ENCODE assay signal across 20 cellular contexts in genomic region chr6:38387994-38388393, GRCh38.
DNase-seq lines count a peak whose midpoint lies in the region; ATAC-seq, FAIRE-seq and TF ChIP-seq lines count a peak whose summit lies in the region.
"Had no signal": no experiment of that assay in that cellular context is flagged by ENCODE, and none has a peak within 500 bp of the region (broad histone marks: within the 10 kb centered on the region; RNA-seq: fewer than 3 reads in every experiment).

No MANE protein-coding gene starts in this region.

- no peak overlapping the region for H3K27ac ChIP-seq in upper lobe of right lung
- H3K27ac ChIP-seq: cardiac muscle cell had no signal

- intact Hi-C loops in upper lobe of right lung (cut with DNase I), result no loop called here

- peak; percentile 99 for FAIRE-seq in endometrium (lab: Jason Lieb, UNC)
- FAIRE-seq: frontal cortex had no signal

- H3K9me3 Mint-ChIP-seq in HFFc6, result no peaks in the 10 kb centered on the region
- H3K9me3 Mint-ChIP-seq: activated naive CD4-positive, alpha-beta T cell treated with anti-CD3 and anti-CD28 coated beads for 36 hours; natural killer cell treated with Interleukin-12 subunit alpha and Interleukin-12 subunit beta and Interleukin-15 and Interleukin-18, amount 100 ng/mL, for 72 hours had no signal

- H3K4me1 ChIP-seq in upper lobe of right lung, result no peaks in the 10 kb centered on the region

- no peaks in the 10 kb centered on the region for H3K27me3 ChIP-seq in upper lobe of right lung
- H3K27me3 ChIP-seq: cardiac muscle cell had no signal

- H3K9me3 ChIP-seq in upper lobe of right lung, result no peaks in the 10 kb centered on the region

- no peaks in the 10 kb centered on the region for H3K27me3 Mint-ChIP-seq in HFFc6 (ENCODE audit: insufficient read depth)
- H3K27me3 Mint-ChIP-seq: natural killer cell treated with Interleukin-12 subunit alpha and Interleukin-12 subunit beta and Interleukin-15 and Interleukin-18, amount 100 ng/mL, for 72 hours had no signal

- H3K4me1 Mint-ChIP-seq in HFFc6 (ENCODE audit: low read depth), result peaks cover 44% of the 10 kb centered on the region

- no peak overlapping the region for H3K4me3 Mint-ChIP-seq in HFFc6
- H3K4me3 Mint-ChIP-seq: activated naive CD4-positive, alpha-beta T cell treated with anti-CD3 and anti-CD28 coated beads for 36 hours; natural killer cell treated with Interleukin-12 subunit alpha and Interleukin-12 subunit beta and Interleukin-15 and Interleukin-18, amount 100 ng/mL, for 72 hours had no signal

- no peak for TF ChIP-seq CTCF in AG09319 (IDR thresholded peaks at IDR 0.05; ENCODE audit: low read depth, low read length)
- no peak for TF ChIP-seq CTCF in HFFc6 (IDR thresholded peaks at IDR 0.05)
- TF ChIP-seq CTCF in upper lobe of right lung (IDR thresholded peaks at IDR 0.05), result no peak

- DNase-seq in AG09319 (ENCODE audit: extremely low read depth, low read depth) (peak; percentile 88), HFFc6 (peak; percentile 54), left kidney (ENCODE audit: low read depth, low spot score) (peak; percentile 5), activated T-cell treated with anti-CD3 and anti-CD28 coated beads for 4 hours (no peak), upper lobe of right lung (no peak)
- DNase-seq in stimulated activated CD4-positive, alpha-beta T cell treated with anti-CD3 and anti-CD28 coated beads, Interleukin-4, amount 100 ng/mL, for 1 hour, result no peak
- DNase-seq: activated CD8-positive, alpha-beta memory T cell treated with anti-CD3 and anti-CD28 coated beads, Interleukin-2, amount 50 U/mL, for 48 hours; activated naive CD4-positive, alpha-beta T cell treated with anti-CD3 and anti-CD28 coated beads for 36 hours; effector CD4-positive, alpha-beta T cell; GDM1; NCI-H187 treated with DMSO at 0.1 percent for 48 hours; NCI-H510A; T1000 had no signal

- H3K36me3 Mint-ChIP-seq in HFFc6 (ENCODE audit: low read depth), result no peaks in the 10 kb centered on the region
- H3K36me3 Mint-ChIP-seq: natural killer cell treated with Interleukin-12 subunit alpha and Interleukin-12 subunit beta and Interleukin-15 and Interleukin-18, amount 100 ng/mL, for 72 hours had no signal

- peak overlapping the region; percentile 58 for H3K27ac Mint-ChIP-seq in HFFc6
- H3K27ac Mint-ChIP-seq: activated naive CD4-positive, alpha-beta T cell treated with anti-CD3 and anti-CD28 coated beads for 36 hours; natural killer cell treated with Interleukin-12 subunit alpha and Interleukin-12 subunit beta and Interleukin-15 and Interleukin-18, amount 100 ng/mL, for 72 hours had no signal

- ATAC-seq in HG02852 (IDR thresholded peaks at IDR 0.05; ENCODE audit: unreplicated experiment), result no peak
- no peak for ATAC-seq in upper lobe of right lung
- ATAC-seq: HCT116; natural killer cell treated with Interleukin-12 subunit alpha and Interleukin-12 subunit beta and Interleukin-15 and Interleukin-18, amount 100 ng/mL, for 72 hours had no signal

- no peak overlapping the region for H3K4me3 ChIP-seq in upper lobe of right lung
- H3K4me3 ChIP-seq: cardiac muscle cell, lung had no signal

- H3K36me3 ChIP-seq in upper lobe of right lung, result no peaks in the 10 kb centered on the region
- H3K36me3 ChIP-seq: cardiac muscle cell had no signal

Comparison
In these comparisons a context has a peak if more than half of its experiments do, and no peak if none do; other contexts are left out.
1. DNase-seq: peak in AG09319 (single experiment), HFFc6 (single experiment) and left kidney (single experiment); none in activated T-cell treated with anti-CD3 and anti-CD28 coated beads for 4 hours (single experiment), upper lobe of right lung (single experiment) and stimulated activated CD4-positive, alpha-beta T cell treated with anti-CD3 and anti-CD28 coated beads, Interleukin-4, amount 100 ng/mL, for 1 hour (single experiment).